In genomic region chr7:23206511-23206867, GRCh38 we compare ENCODE assay signal across 2 cellular contexts.
TF ChIP-seq lines count a peak whose summit lies in the region.

No MANE protein-coding gene starts in this region.

TF ChIP-seq in SK-N-SH, 30 proteins besides CTCF, POLR2A, EP300 and RAD21 (continues in another document):
- TF ChIP-seq SIN3A (IDR thresholded peaks at IDR 0.05; ENCODE audit: borderline replicate concordance, low read depth, low read length): no peak
- peak; percentile 55 for TF ChIP-seq CHD2 (IDR thresholded peaks at IDR 0.05; ENCODE audit: low read length, partially characterized antibody)
- TF ChIP-seq EZH2phosphoT487 (IDR thresholded peaks at IDR 0.05; ENCODE audit: borderline replicate concordance, low read depth): no peak
- TF ChIP-seq GATA2 (CRISPR knock-in tag; IDR thresholded peaks at IDR 0.05): peak; percentile 55; the same call in 1 of the 2 replicates
- TF ChIP-seq RXRA (IDR thresholded peaks at IDR 0.05; ENCODE audit: borderline replicate concordance, low read depth): no peak
- TF ChIP-seq FOXJ3 (CRISPR knock-in tag; IDR thresholded peaks at IDR 0.05): no peak
- TF ChIP-seq FOXM1 (IDR thresholded peaks at IDR 0.05; ENCODE audit: low read depth): no peak
- no peak for TF ChIP-seq MAX (IDR thresholded peaks at IDR 0.05; ENCODE audit: low read depth)
- TF ChIP-seq POLR2AphosphoS5 (IDR thresholded peaks at IDR 0.05; ENCODE audit: low read depth, low read length): no peak
- TF ChIP-seq IRF3 (IDR thresholded peaks at IDR 0.05; ENCODE audit: low read depth, low read length): no peak
- no peak for TF ChIP-seq MEF2A (IDR thresholded peaks at IDR 0.05; ENCODE audit: borderline replicate concordance, low read depth)
- TF ChIP-seq TCF12 (IDR thresholded peaks at IDR 0.05): peak; percentile 12; the same call in 1 of the 2 replicates
- TF ChIP-seq USF2 (IDR thresholded peaks at IDR 0.05; ENCODE audit: borderline replicate concordance, low read depth, low read length): no peak
- no peak for TF ChIP-seq GABPA (IDR thresholded peaks at IDR 0.05; ENCODE audit: low read depth)
- no peak for TF ChIP-seq SMC3 (IDR thresholded peaks at IDR 0.05; ENCODE audit: low read depth, low read length)
- no peak for TF ChIP-seq ZBTB33 (IDR thresholded peaks at IDR 0.05; ENCODE audit: borderline replicate concordance, low read depth)
- no peak for TF ChIP-seq REST (IDR thresholded peaks at IDR 0.05; ENCODE audit: low read depth, low read length)
- TF ChIP-seq USF1 (IDR thresholded peaks at IDR 0.05; ENCODE audit: borderline replicate concordance, low read depth): no peak
- TF ChIP-seq MXI1 (IDR thresholded peaks at IDR 0.05; ENCODE audit: low read depth, low read length): no peak
- TF ChIP-seq ELF1 (IDR thresholded peaks at IDR 0.05): no peak

TF ChIP-seq in endothelial cell of umbilical vein, 7 proteins besides CTCF, POLR2A, EP300 and RAD21:
- TF ChIP-seq MYC (IDR thresholded peaks at IDR 0.05; ENCODE audit: low read depth, low read length) (no peak), JUN (IDR thresholded peaks at IDR 0.05; ENCODE audit: borderline replicate concordance, insufficient read depth, insufficient read length, low read depth) (no peak), EZH2 (IDR thresholded peaks at IDR 0.05; ENCODE audit: borderline replicate concordance, low read depth, low read length, severe bottlenecking) (no peak), GATA2 (IDR thresholded peaks at IDR 0.05; ENCODE audit: insufficient read depth, insufficient read length, low read depth, low read length) (no peak), POLR2AphosphoS5 (IDR thresholded peaks at IDR 0.05; ENCODE audit: insufficient read depth, low read depth, low read length) (no peak), MAX (IDR thresholded peaks at IDR 0.05; ENCODE audit: insufficient read depth, insufficient read length) (no peak), FOS (IDR thresholded peaks at IDR 0.05; ENCODE audit: borderline replicate concordance, insufficient read depth, low read length) (no peak)
